ENCODE assay signal across 21 cellular contexts in the genomic region with DNA sequence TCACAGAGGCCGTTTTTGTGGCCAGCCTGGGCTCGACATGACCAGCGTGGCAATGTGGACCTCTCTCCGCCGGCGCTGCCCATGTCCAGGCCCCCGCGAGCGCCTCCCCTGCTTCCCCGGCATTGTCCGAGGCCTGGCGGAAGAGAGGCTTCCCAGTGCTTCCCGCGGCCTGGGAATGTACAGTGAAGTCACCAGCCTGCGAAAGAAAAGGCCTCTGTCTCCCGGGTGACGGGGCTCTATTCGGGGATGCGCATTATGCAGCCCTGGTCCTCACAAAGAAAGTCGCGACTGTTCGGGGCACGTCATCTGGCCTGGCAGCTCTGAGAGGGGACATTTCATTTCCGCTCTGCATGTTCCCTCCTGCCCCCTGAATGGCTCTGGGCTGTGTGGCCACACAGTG.
DNase-seq lines count a peak whose midpoint lies in the region; ATAC-seq lines count a peak whose summit lies in the region.
"Had no signal": no experiment of that assay in that cellular context is flagged by ENCODE, and none has a peak within 500 bp of the region (broad histone marks: within the 10 kb centered on the region; RNA-seq: fewer than 3 reads in every experiment).

No MANE protein-coding gene starts in this region.

- H3K27me3 ChIP-seq in layer of hippocampus (ENCODE audit: control insufficient read depth, insufficient read depth, low read length): no peaks in the 10 kb centered on the region
- H3K27me3 ChIP-seq: adrenal gland, right lobe of liver had no signal

- H3K27ac ChIP-seq in layer of hippocampus (ENCODE audit: low read depth, low read length): peak overlapping the region; percentile 62
- peak overlapping the region; percentile 92 for H3K27ac ChIP-seq in substantia nigra (ENCODE audit: low read depth, low read length, poor library complexity, severe bottlenecking)
- H3K27ac ChIP-seq: adrenal gland, right lobe of liver had no signal

- no peak for ATAC-seq in GM19467 (IDR thresholded peaks at IDR 0.05; ENCODE audit: unreplicated experiment)
- ATAC-seq: right lobe of liver; stimulated activated naive B cell treated with anti-CD40 and anti-IgM and Interleukin-4, amounts not matched to agents 10 μg/mL and 1 μg/mL and 100 μg/mL, for 72 hours had no signal

- DNase-seq in amygdala (lab: John Stamatoyannopoulos, UW) (peak in 55 of 56 donors; percentile 28 to 94 (median 85)), ecto neural progenitor cell (ENCODE audit: low spot score) (peak; percentile 52), substantia nigra (lab: John Stamatoyannopoulos, UW) (peak; percentile 59 to 96 (median 87)), GF-D8 (lab: John Stamatoyannopoulos, UW) (no peak)
- no peak for DNase-seq in central memory CD4-positive, alpha-beta T cell
- DNase-seq: activated CD4-positive, alpha-beta T cell treated with anti-CD3 and anti-CD28 coated beads, Interleukin-2, amount 10 ng/mL, durations not matched to agents 7 days and 5 days; activated CD8-positive, alpha-beta memory T cell treated with anti-CD3 and anti-CD28 coated beads, Interleukin-2, amount 50 U/mL, for 4 hours; activated gamma-delta T cell; Calu3; NCI-H1417 treated with DMSO at 0.1 percent for 48 hours; NCI-H2171; NCI-H69; OCI-M1; right lobe of liver; SIG-M5; stimulated activated naive B cell treated with anti-CD40 and anti-IgM and Interleukin-4, amounts not matched to agents 10 μg/mL and 1 μg/mL and 100 μg/mL, for 72 hours; T-helper 1 cell; trophoblast cell had no signal

Comparison
In these comparisons a context has a peak if more than half of its experiments do, and no peak if none do; other contexts are left out.
1. DNase-seq: peak in amygdala (55 of 56), ecto neural progenitor cell (single experiment) and substantia nigra (49 of 49); none in GF-D8 (single experiment) and central memory CD4-positive, alpha-beta T cell (single experiment).